In the genomic region with DNA sequence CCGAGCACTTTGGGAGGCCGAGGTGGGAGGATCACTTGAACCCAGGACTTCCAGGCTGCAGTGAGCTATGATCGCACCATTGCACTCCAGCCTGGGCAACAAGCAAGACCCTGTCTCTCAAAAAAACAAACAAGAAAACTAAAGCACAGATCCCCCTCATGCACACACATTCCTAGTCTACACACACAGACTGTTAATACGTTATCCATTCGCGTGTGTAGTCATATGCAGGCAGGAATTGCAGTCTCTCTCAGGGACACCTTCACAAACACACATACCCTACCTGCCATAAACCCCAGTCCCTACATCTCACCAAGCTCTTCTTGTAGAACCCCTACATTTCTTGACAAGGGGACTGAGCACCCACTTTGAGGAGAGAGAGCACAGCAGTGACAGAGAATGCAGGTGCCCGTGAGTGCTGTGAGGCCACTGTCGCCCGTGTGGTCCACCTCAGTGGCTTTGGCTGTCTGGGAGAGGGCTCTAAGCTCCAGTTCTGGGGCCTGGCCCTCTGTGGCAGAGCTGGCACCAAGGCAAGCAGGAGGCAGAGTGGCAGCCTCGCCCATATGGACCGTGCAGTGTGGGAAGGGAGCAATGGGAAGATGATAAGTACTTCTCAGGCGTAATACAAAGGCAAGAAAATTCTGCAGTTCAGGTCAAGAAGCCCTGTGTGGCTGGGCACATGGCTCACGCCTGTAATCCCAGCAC, we compare ENCODE assay signal across 9 cellular contexts. TPM values are rescaled to one million over a fixed set of nuclear protein-coding genes. Genes with fewer than 3 reads are reported as not detected.
DNase-seq lines count a peak whose midpoint lies in the region; ATAC-seq and TF ChIP-seq lines count a peak whose summit lies in the region.
"Had no signal": no experiment of that assay in that cellular context is flagged by ENCODE, and none has a peak within 500 bp of the region (broad histone marks: within the 10 kb centered on the region; RNA-seq: fewer than 3 reads in every experiment).

No MANE protein-coding gene starts in this region.

- H3K4me1 Mint-ChIP-seq in Caco-2 (ENCODE audit: low read depth, unreplicated experiment) (peaks cover 10% of the 10 kb centered on the region), chondrocyte (ENCODE audit: low read depth) (peaks cover 30% of the 10 kb centered on the region), nephron (peaks cover 37% of the 10 kb centered on the region)

- TF ChIP-seq CTCF in Caco-2 (IDR thresholded peaks at IDR 0.05; ENCODE audit: insufficient read depth in 1 of 2, low read depth in 1 of 2, low read length in 1 of 2, severe bottlenecking in 1 of 2, unreplicated experiment in 1 of 2), result no peak
- no peak for TF ChIP-seq CTCF in Loucy (conservative IDR thresholded peaks at IDR 0.05; ENCODE audit: low read length)
- TF ChIP-seq CTCF in chondrocyte (IDR thresholded peaks at IDR 0.05), result no peak
- no peak for TF ChIP-seq CTCF in nephron (IDR thresholded peaks at IDR 0.05; ENCODE audit: unreplicated experiment in 3 of 3)

- ATAC-seq in GM18909 (IDR thresholded peaks at IDR 0.05; ENCODE audit: poor library complexity, unreplicated experiment), result no peak

- peaks cover 37% of the 10 kb centered on the region for H4K20me1 ChIP-seq in Loucy (ENCODE audit: insufficient read depth, low read length, poor library complexity, severe bottlenecking)

- no peaks in the 10 kb centered on the region for H3K9me2 ChIP-seq in Loucy (replicated peaks; ENCODE audit: low read depth, low read length)

- H3K27me3 Mint-ChIP-seq in Caco-2 (ENCODE audit: insufficient read depth, unreplicated experiment) (no peaks in the 10 kb centered on the region), chondrocyte (ENCODE audit: low read depth) (no peaks in the 10 kb centered on the region), nephron (ENCODE audit: low read depth) (peaks cover 1% of the 10 kb centered on the region)

- CTCF ChIA-PET in Caco-2 (lab: Charles Lee), result interaction anchor here (0.5 to 1.6 kb wide), 20 partner anchors 10 to 645 kb away, joined by 3 to 54 read pairs (median 4); partner anchors contain the start of genes NXN and TIMM22

- H2AFZ ChIP-seq in Loucy (ENCODE audit: low read length), result no peak overlapping the region

- H3K36me3 ChIP-seq in Caco-2 (ENCODE audit: control insufficient read depth, insufficient read depth, low read length) (no peaks in the 10 kb centered on the region), Loucy (ENCODE audit: insufficient read depth, low read length) (no peaks in the 10 kb centered on the region)

- peak overlapping the region; percentile 99 for H3K9ac ChIP-seq in Loucy (ENCODE audit: low read depth, low read length, poor library complexity, severe bottlenecking)

- H3K4me3 ChIP-seq in Caco-2 (ENCODE audit: low read depth, low read length) (no peak overlapping the region), Loucy (ENCODE audit: low read length, poor library complexity, severe bottlenecking) (peak overlapping the region; percentile 99)

- H3K4me1 ChIP-seq in Caco-2 (peaks cover 6% of the 10 kb centered on the region; the same call in 1 of the 2 replicates), Loucy (ENCODE audit: insufficient read depth, low read length, poor library complexity, severe bottlenecking) (peaks cover 51% of the 10 kb centered on the region)

- peaks cover 14% of the 10 kb centered on the region for H3F3A ChIP-seq in Loucy (ENCODE audit: low read depth)

- H3K9me3 ChIP-seq in Caco-2 (no peaks in the 10 kb centered on the region), Loucy (ENCODE audit: insufficient read depth, low read depth, low read length) (no peaks in the 10 kb centered on the region)

- no TSS peak for BruUV-seq in Caco-2 (replicated peaks; lab: Mats Ljungman, UMichigan)

- intact Hi-C loops in Caco-2 (cut with micrococcal nuclease; ENCODE audit: unreplicated experiment), result loop anchor here (1.0 to 5.0 kb wide), 4 partner anchors 276 to 585 kb away; partner anchors contain the start of gene TIMM22

- H3K27me3 ChIP-seq in Caco-2 (replicated peaks; ENCODE audit: control insufficient read depth, insufficient read depth, low read length) (no peaks in the 10 kb centered on the region), Loucy (ENCODE audit: insufficient read depth, low read length, poor library complexity, severe bottlenecking) (no peaks in the 10 kb centered on the region)

- H3K4me2 ChIP-seq in Loucy (ENCODE audit: low read depth, low read length, poor library complexity, severe bottlenecking), result peak overlapping the region; percentile 99

- POLR2A ChIA-PET in Caco-2 (lab: Charles Lee), result interaction anchor here (1.1 kb wide), 1 partner anchor 569 kb away, joined by 8 read pairs; the partner anchor contains the start of gene NXN

- DNase-seq in Caco-2, result no peak
- peak; percentile 44 for DNase-seq in chondrocyte (ENCODE audit: low spot score)
- no peak for DNase-seq in NK-92 (lab: John Stamatoyannopoulos, UW; ENCODE audit: unreplicated experiment)
- no peak for DNase-seq in SHP77 (lab: John Stamatoyannopoulos, UW)
- no peak for DNase-seq in SK-N-DZ (ENCODE audit: low spot score)
- DNase-seq: NCI-H1436 treated with DMSO at 0.1 percent for 48 hours had no signal

- H3K27ac Mint-ChIP-seq in Caco-2 (ENCODE audit: unreplicated experiment), result no peak overlapping the region
- H3K27ac Mint-ChIP-seq in chondrocyte (ENCODE audit: unreplicated experiment), result peak overlapping the region; percentile 9
- peak overlapping the region; percentile 80 to 98 (median 86) for H3K27ac Mint-ChIP-seq in nephron

- H3K9me3 Mint-ChIP-seq in Caco-2 (ENCODE audit: unreplicated experiment) (no peaks in the 10 kb centered on the region), chondrocyte (ENCODE audit: low read depth) (no peaks in the 10 kb centered on the region), nephron (no peaks in the 10 kb centered on the region)

- H3K4me3 Mint-ChIP-seq in Caco-2 (ENCODE audit: unreplicated experiment) (peak overlapping the region; percentile 74), chondrocyte (ENCODE audit: unreplicated experiment) (peak overlapping the region; percentile 85), nephron (peak overlapping the region; percentile 88 to 95 (median 95))

- H3K36me3 Mint-ChIP-seq in Caco-2 (ENCODE audit: insufficient read depth, unreplicated experiment), result peaks cover 10% of the 10 kb centered on the region
- peaks cover 2% of the 10 kb centered on the region for H3K36me3 Mint-ChIP-seq in chondrocyte (ENCODE audit: low read depth)
- peaks cover 9% of the 10 kb centered on the region for H3K36me3 Mint-ChIP-seq in nephron (ENCODE audit: low read depth)

- H3K79me2 ChIP-seq in Loucy (ENCODE audit: insufficient read depth, low read length), result peaks cover 69% of the 10 kb centered on the region

RNA-seq across cellular contexts. Expression of gene RFLNB, which starts 34.2 kb away (rescaled TPM):
- 1.5 and 1.7 TPM in 2 replicates for total RNA-seq in Caco-2 (2022)
- total RNA-seq in chondrocyte, result 25.5 to 98.5 TPM (median 25.7 TPM) in 3 replicates
- 17.7 and 19.6 TPM in 2 replicates for polyA plus RNA-seq in SK-N-DZ (2014; cell fraction: cytosol; rRNA removed)
- polyA plus RNA-seq in SK-N-DZ (2014; cell fraction: nucleus; rRNA removed), result 7.2 and 7.6 TPM in 2 replicates

RNA-seq across cellular contexts. Expression of gene RPH3AL, which starts 59.0 kb away (rescaled TPM):
- total RNA-seq in Caco-2 (2022) (36.0 and 37.0 TPM in 2 replicates), chondrocyte (3.4 to 4.1 TPM (median 4.0 TPM) in 3 replicates)
- polyA plus RNA-seq in SK-N-DZ (2014; cell fraction: cytosol; rRNA removed), result 48.2 and 70.3 TPM in 2 replicates
- polyA plus RNA-seq in SK-N-DZ (2014; cell fraction: nucleus; rRNA removed), result 16.2 and 17.4 TPM in 2 replicates
